Comparison of ENCODE assay signal across 10 cellular contexts in the genomic region with DNA sequence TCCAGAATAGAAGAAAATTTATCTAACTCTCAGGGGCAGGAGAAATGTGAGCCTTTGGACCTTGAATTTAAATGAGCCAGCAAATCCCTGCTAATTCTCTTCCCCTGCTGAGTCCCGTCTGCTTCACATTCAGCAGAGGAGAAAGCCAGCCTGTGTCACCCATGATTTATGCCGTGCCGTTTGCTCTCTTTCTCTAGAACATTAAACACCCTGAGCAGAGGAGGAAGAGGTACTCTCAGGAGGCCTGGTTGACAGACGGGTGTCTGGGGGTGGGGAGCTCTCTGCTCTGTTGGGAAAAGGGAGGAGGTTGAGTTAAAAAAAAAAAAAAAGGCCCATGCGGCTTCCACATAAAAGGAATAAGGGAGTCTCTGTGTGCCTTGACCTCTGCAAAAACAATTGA. TPM values are rescaled to one million over a fixed set of nuclear protein-coding genes. Genes with fewer than 3 reads are reported as not detected.
DNase-seq lines count a peak whose midpoint lies in the region; FAIRE-seq and TF ChIP-seq lines count a peak whose summit lies in the region.
"Had no signal": no experiment of that assay in that cellular context is flagged by ENCODE, and none has a peak within 500 bp of the region (broad histone marks: within the 10 kb centered on the region; RNA-seq: fewer than 3 reads in every experiment).

No MANE protein-coding gene starts in this region.

- TF ChIP-seq CTCF in Loucy (conservative IDR thresholded peaks at IDR 0.05; ENCODE audit: low read length) (no peak), hepatocyte (IDR thresholded peaks at IDR 0.05; ENCODE audit: poor library complexity) (no peak), prostate gland (IDR thresholded peaks at IDR 0.05) (no peak)

- no peaks in the 10 kb centered on the region for H3K9me2 ChIP-seq in Loucy (replicated peaks; ENCODE audit: low read depth, low read length)
- no peaks in the 10 kb centered on the region for H3K9me2 ChIP-seq in hepatocyte (replicated peaks; ENCODE audit: insufficient read depth)

- intact Hi-C loops in prostate gland (cut with DNase I): no loop called here

- H3K9ac ChIP-seq in Loucy (ENCODE audit: low read depth, low read length, poor library complexity, severe bottlenecking): no peak overlapping the region

- WGBS in hepatocyte (ENCODE audit: low lambda C conversion rate, missing lambda C conversion rate): 24% methylated on average over 5 of the region's 5 CpGs
- 11% methylated on average over 5 of the region's 5 CpGs for WGBS in prostate gland

- TF ChIP-seq POLR2A in prostate gland (IDR thresholded peaks at IDR 0.05) (no peak), H54 (IDR thresholded peaks at IDR 0.05; ENCODE audit: low read depth, low read length) (no peak)

- H3K27me3 ChIP-seq in Loucy (ENCODE audit: insufficient read depth, low read length, poor library complexity, severe bottlenecking): no peaks in the 10 kb centered on the region
- H3K27me3 ChIP-seq in hepatocyte: no peaks in the 10 kb centered on the region
- no peaks in the 10 kb centered on the region for H3K27me3 ChIP-seq in prostate gland (replicated peaks; ENCODE audit: insufficient read depth)

- H3K27ac ChIP-seq in hepatocyte: peak overlapping the region; percentile 34
- peak overlapping the region in 1 of 2 donors; percentile 20 for H3K27ac ChIP-seq in prostate gland

- H3K4me3 ChIP-seq in Loucy (ENCODE audit: low read length, poor library complexity, severe bottlenecking) (no peak overlapping the region), hepatocyte (no peak overlapping the region), prostate gland (no peak overlapping the region)

- DNase-seq in NCI-H524 treated with DMSO at 0.1 percent for 48 hours (lab: John Stamatoyannopoulos, UW) (peak; percentile 93), hepatocyte (ENCODE audit: low spot score) (peak; percentile 45), prostate gland (ENCODE audit: low spot score) (peak; percentile 41), OCI-M2 (lab: John Stamatoyannopoulos, UW; ENCODE audit: unreplicated experiment) (no peak), AG20443 (ENCODE audit: low spot score) (no peak), H54 (ENCODE audit: insufficient read length, low spot score) (no peak), cortex of kidney (lab: John Stamatoyannopoulos, UW) (no peak)
- DNase-seq: naive thymus-derived CD8-positive, alpha-beta T cell; NK-92 treated with Interleukin-12 subunit alpha and Interleukin-12 subunit beta, amount 100 ng/mL, for 24 hours had no signal

- no peaks in the 10 kb centered on the region for H3F3A ChIP-seq in Loucy (ENCODE audit: low read depth)

- FAIRE-seq in H54 (lab: Jason Lieb, UNC): no peak

- H3K79me2 ChIP-seq in Loucy (ENCODE audit: insufficient read depth, low read length) (no peaks in the 10 kb centered on the region), hepatocyte (no peaks in the 10 kb centered on the region)

- H3K36me3 ChIP-seq in Loucy (ENCODE audit: insufficient read depth, low read length) (no peaks in the 10 kb centered on the region), hepatocyte (replicated peaks; ENCODE audit: insufficient read depth, low read depth) (no peaks in the 10 kb centered on the region), prostate gland (no peaks in the 10 kb centered on the region)

- H2AFZ ChIP-seq in Loucy (ENCODE audit: low read length) (0 out of 2 replicates have a peak overlapping the region, but pooled peaks have one; percentile 28), hepatocyte (peak overlapping the region; percentile 50)

- no peaks in the 10 kb centered on the region for H4K20me1 ChIP-seq in Loucy (ENCODE audit: insufficient read depth, low read length, poor library complexity, severe bottlenecking)
- no peaks in the 10 kb centered on the region for H4K20me1 ChIP-seq in hepatocyte (ENCODE audit: insufficient read depth, poor library complexity, severe bottlenecking)

- no peaks in the 10 kb centered on the region for H3K9me3 ChIP-seq in Loucy (ENCODE audit: insufficient read depth, low read depth, low read length)
- no peaks in the 10 kb centered on the region for H3K9me3 ChIP-seq in hepatocyte (ENCODE audit: low read depth)
- H3K9me3 ChIP-seq in prostate gland: no peaks in the 10 kb centered on the region

- H3K4me1 ChIP-seq in Loucy (ENCODE audit: insufficient read depth, low read length, poor library complexity, severe bottlenecking) (peaks cover 3% of the 10 kb centered on the region), hepatocyte (ENCODE audit: insufficient read depth) (peaks cover 2% of the 10 kb centered on the region), prostate gland (replicated peaks) (no peaks in the 10 kb centered on the region)

- H3K4me2 ChIP-seq in Loucy (ENCODE audit: low read depth, low read length, poor library complexity, severe bottlenecking) (no peak overlapping the region), hepatocyte (peak overlapping the region; percentile 47)

RNA-seq across cellular contexts. Expression of gene MTMR3, which starts 11.3 kb away (rescaled TPM):
- total RNA-seq in hepatocyte: 33.4 and 42.7 TPM in 2 replicates
- 16.2 and 18.8 TPM in 2 replicates for polyA plus RNA-seq in hepatocyte
- 10 to 100 TPM; 37.9 to 93.7 TPM for total RNA-seq in prostate gland

RNA-seq across cellular contexts. Expression of gene ASCC2, which starts 33.6 kb away (rescaled TPM):
- total RNA-seq in hepatocyte (25.9 and 26.2 TPM in 2 replicates), prostate gland (10 to 100 TPM; 42.5 to 82.6 TPM)
- polyA plus RNA-seq in hepatocyte: 54.2 and 54.8 TPM in 2 replicates

Comparison
In these comparisons a context has a peak if more than half of its experiments do, and no peak if none do; other contexts are left out.
1. DNase-seq: peak in NCI-H524 treated with DMSO at 0.1 percent for 48 hours (single experiment), hepatocyte (single experiment) and prostate gland (single experiment); none in OCI-M2 (single experiment), AG20443 (single experiment), H54 (single experiment) and cortex of kidney (single experiment).